ENCODE assay signal across 9 cellular contexts in the genomic region with DNA sequence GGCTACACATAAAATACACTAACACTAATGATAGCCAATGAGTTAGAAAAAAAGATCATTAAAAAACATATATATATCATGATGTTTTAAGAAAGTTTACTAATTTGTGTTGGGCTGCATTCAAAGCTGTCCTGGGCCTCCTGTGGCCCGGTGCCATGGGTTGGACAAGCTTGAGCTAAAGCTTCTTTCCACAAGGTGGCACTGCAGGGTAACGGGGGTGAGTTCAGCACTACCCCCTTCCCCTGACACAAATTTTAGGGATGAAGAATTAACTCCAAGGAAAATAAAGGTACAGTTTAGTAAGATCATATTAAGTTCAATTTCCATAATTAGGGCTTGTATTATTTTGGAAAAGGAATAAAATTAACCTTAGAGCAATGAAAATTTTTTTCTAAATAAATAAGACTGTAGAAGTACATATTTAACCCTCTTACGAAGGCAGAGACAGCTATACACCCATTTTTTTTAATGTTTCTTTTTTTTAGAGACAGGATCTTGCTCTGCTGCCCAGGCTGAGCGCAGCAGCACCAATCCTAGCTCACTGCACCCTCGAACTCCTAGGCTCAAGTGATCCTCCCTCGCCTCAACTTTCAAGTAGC. TPM values are rescaled to one million over a fixed set of nuclear protein-coding genes. Genes with fewer than 3 reads are reported as not detected.
DNase-seq lines count a peak whose midpoint lies in the region; ATAC-seq, FAIRE-seq and TF ChIP-seq lines count a peak whose summit lies in the region.
"Had no signal": no experiment of that assay in that cellular context is flagged by ENCODE, and none has a peak within 500 bp of the region (broad histone marks: within the 10 kb centered on the region; RNA-seq: fewer than 3 reads in every experiment).

No MANE protein-coding gene starts in this region.

- H3K27me3 ChIP-seq in Karpas-422 (ENCODE audit: low read length) (no peaks in the 10 kb centered on the region), RWPE2 (ENCODE audit: insufficient read depth, poor library complexity, severe bottlenecking) (no peaks in the 10 kb centered on the region), pancreas (no peaks in the 10 kb centered on the region), transverse colon (no peaks in the 10 kb centered on the region)

- TF ChIP-seq CTCF in RWPE2 (IDR thresholded peaks at IDR 0.05; ENCODE audit: poor library complexity, severe bottlenecking), result peak; percentile 99
- peak; percentile 57 to 84 (median 80) for TF ChIP-seq CTCF in pancreas (IDR thresholded peaks at IDR 0.05)
- peak; percentile 81 to 89 (median 85) for TF ChIP-seq CTCF in transverse colon (IDR thresholded peaks at IDR 0.05)

- H3K9me2 ChIP-seq in Karpas-422 (replicated peaks; ENCODE audit: insufficient read depth, low read length), result no peaks in the 10 kb centered on the region

- H3K4me2 ChIP-seq in Karpas-422 (ENCODE audit: low read depth, low read length, poor library complexity, severe bottlenecking), result no peak overlapping the region

- no peak overlapping the region for H3K27ac ChIP-seq in Karpas-422 (ENCODE audit: low read length)
- H3K27ac ChIP-seq in RWPE2 (ENCODE audit: poor library complexity, severe bottlenecking), result no peak overlapping the region
- H3K27ac ChIP-seq in pancreas, result no peak overlapping the region
- H3K27ac ChIP-seq in transverse colon, result no peak overlapping the region
- H3K27ac ChIP-seq: SK-N-MC had no signal

- in situ Hi-C loops in transverse colon (cut with MboI; ENCODE audit: low pct_ligation_motif_present in 1 of 4, low pct_unique_long_range_greater_than_20kb in 1 of 4, low sequenced_read_pairs in 3 of 4), result loop anchor here in 3 of 4 donors (5.0 to 25.0 kb wide), 3 partner anchors 104 to 179 kb away; no protein-coding TSS in a partner anchor

- DNase-seq in D341Med (ENCODE audit: low spot score) (peak; percentile 83), Karpas-422 (peak; percentile 91), RWPE2 (ENCODE audit: low spot score) (peak; percentile 76), germinal center (ENCODE audit: low spot score) (peak; percentile 46), pancreas (peak; percentile 78 to 87 (median 82)), transverse colon (peak; percentile 78), cortex of kidney (lab: John Stamatoyannopoulos, UW) (no peak)
- peak; percentile 29 for DNase-seq in activated effector memory CD4-positive, alpha-beta T cell treated with Interleukin-2 at 50 U/mL for 16 hours

- H3K4me3 ChIP-seq in Karpas-422 (ENCODE audit: low read length) (no peak overlapping the region), RWPE2 (ENCODE audit: severe bottlenecking) (no peak overlapping the region), pancreas (no peak overlapping the region), transverse colon (no peak overlapping the region)
- H3K4me3 ChIP-seq: SK-N-MC had no signal

- intact Hi-C loops in pancreas (cut with DNase I) (loop anchor here in 2 of 3 donors (5.0 kb wide), 1 partner anchor 104 kb away; no protein-coding TSS in a partner anchor), transverse colon (cut with DNase I; ENCODE audit: low total_unique reads) (loop anchor here (2.0 kb wide), 1 partner anchor 102 kb away; no protein-coding TSS in a partner anchor)

- no peak for TF ChIP-seq EP300 in transverse colon (IDR thresholded peaks at IDR 0.05; ENCODE audit: low read depth)

- H3K9me3 ChIP-seq in Karpas-422 (ENCODE audit: low read length), result no peaks in the 10 kb centered on the region
- no peaks in the 10 kb centered on the region for H3K9me3 ChIP-seq in RWPE2 (ENCODE audit: severe bottlenecking)
- H3K9me3 ChIP-seq in pancreas, result no peaks in the 10 kb centered on the region
- H3K9me3 ChIP-seq in transverse colon, result no peaks in the 10 kb centered on the region

- H3K9ac ChIP-seq in Karpas-422 (ENCODE audit: low read length), result no peak overlapping the region

- no peak for TF ChIP-seq POLR2A in transverse colon (IDR thresholded peaks at IDR 0.05)

- H3K4me1 ChIP-seq in Karpas-422 (ENCODE audit: low read length) (peaks cover 17% of the 10 kb centered on the region), RWPE2 (ENCODE audit: insufficient read depth, poor library complexity, severe bottlenecking) (peaks cover 10% of the 10 kb centered on the region), pancreas (peaks cover 0 to 11% (median 8%) of the 10 kb centered on the region in 3 donors), transverse colon (peaks cover 0 to 3% (median 1%) of the 10 kb centered on the region in 4 donors)

- no peaks in the 10 kb centered on the region for H3K79me2 ChIP-seq in Karpas-422 (ENCODE audit: low read length)

- H3K36me3 ChIP-seq in Karpas-422 (ENCODE audit: insufficient read depth, low read length) (no peaks in the 10 kb centered on the region), RWPE2 (ENCODE audit: low read depth) (no peaks in the 10 kb centered on the region), pancreas (no peaks in the 10 kb centered on the region), transverse colon (no peaks in the 10 kb centered on the region)

- peak; percentile 74 for FAIRE-seq in pancreas (lab: Jason Lieb, UNC)

- peaks cover 5% of the 10 kb centered on the region; the same call in 1 of the 2 replicates for H4K20me1 ChIP-seq in Karpas-422 (ENCODE audit: insufficient read depth, low read depth, low read length)

- WGBS in pancreas, 2 donors, result 44 to 52% methylated on average over 6 of the region's 6 CpGs
- 48 to 51% methylated on average over 5 to 6 of the region's 6 CpGs for WGBS in transverse colon (ENCODE audit: low coverage in 1 of 2), 2 donors

- ATAC-seq in RWPE2 (ENCODE audit: low read depth) (peak; percentile 80), pancreas (peak; percentile 79 to 91 (median 88))

- no peak overlapping the region for H2AFZ ChIP-seq in Karpas-422 (ENCODE audit: low read length)

RNA-seq across cellular contexts. Expression of a gene that starts 38.9 kb away (rescaled TPM):
- 3.0 and 3.6 TPM in 2 replicates for total RNA-seq in Karpas-422 (2014; rRNA removed; shearing (Covaris generic); ENCODE audit: low replicate concordance)
- total RNA-seq in pancreas (10 to 100 TPM; 20.9 to 33.9 (median 24.5) TPM), transverse colon (100 to 1,000 TPM in 1 of 4 donors, 10 to 100 TPM in 3; 31.0 to 109 (median 42.0) TPM)
- polyA plus RNA-seq in pancreas, result 10 to 100 TPM; 31.4 to 33.8 TPM
